2 cellular contexts compared by ENCODE assay signal in the genomic region with DNA sequence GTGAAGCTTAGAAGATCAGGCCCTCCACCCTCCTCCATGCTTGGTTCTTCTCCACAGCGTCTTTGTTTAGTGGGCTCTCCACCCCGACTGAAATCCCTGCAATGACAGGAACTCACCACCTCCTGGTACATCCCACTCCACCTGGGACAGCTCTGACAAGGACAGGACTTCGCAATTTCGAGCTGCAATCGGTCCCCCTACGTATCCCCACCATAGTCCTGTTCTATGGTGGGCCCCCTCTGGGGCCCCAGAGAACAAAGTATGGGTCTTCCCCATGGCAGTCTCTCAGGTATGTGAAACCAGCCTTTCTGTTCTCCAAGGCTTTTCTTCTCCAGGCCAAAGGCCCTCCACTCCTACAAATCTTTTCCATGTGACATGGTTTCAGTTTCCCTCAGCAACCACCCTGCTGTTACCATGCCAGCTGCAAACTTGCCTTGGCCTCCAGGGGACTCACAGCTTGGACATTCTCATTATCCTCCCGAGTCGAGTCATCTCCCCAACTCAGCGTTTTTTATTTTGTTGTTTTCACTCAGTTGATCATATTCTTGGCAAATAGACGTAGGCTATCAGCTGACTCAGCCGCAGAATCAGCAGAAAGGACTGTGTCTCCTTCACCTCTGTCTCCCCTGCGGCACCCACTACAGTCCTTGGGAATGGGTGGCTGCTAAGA.
TF ChIP-seq lines count a peak whose summit lies in the region.

No MANE protein-coding gene starts in this region.

TF ChIP-seq in SK-N-SH treated with all-trans-retinoic acid at 6 μM for 48 hours, 23 proteins besides CTCF, POLR2A, EP300 and RAD21 (continued from another document):
- TF ChIP-seq, protein P1, sequence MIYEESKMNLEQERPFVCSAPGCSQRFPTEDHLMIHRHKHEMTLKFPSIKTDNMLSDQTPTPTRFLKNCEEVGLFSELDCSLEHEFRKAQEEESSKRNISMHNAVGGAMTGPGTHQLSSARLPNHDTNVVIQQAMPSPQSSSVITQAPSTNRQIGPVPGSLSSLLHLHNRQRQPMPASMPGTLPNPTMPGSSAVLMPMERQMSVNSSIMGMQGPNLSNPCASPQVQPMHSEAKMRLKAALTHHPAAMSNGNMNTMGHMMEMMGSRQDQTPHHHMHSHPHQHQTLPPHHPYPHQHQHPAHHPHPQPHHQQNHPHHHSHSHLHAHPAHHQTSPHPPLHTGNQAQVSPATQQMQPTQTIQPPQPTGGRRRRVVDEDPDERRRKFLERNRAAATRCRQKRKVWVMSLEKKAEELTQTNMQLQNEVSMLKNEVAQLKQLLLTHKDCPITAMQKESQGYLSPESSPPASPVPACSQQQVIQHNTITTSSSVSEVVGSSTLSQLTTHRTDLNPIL (CRISPR knock-in tag; IDR thresholded peaks at IDR 0.05; ENCODE audit: low read depth) = no peak
- TF ChIP-seq TOX (CRISPR knock-in tag; IDR thresholded peaks at IDR 0.05; ENCODE audit: borderline replicate concordance) = no peak
- TF ChIP-seq, protein P2, sequence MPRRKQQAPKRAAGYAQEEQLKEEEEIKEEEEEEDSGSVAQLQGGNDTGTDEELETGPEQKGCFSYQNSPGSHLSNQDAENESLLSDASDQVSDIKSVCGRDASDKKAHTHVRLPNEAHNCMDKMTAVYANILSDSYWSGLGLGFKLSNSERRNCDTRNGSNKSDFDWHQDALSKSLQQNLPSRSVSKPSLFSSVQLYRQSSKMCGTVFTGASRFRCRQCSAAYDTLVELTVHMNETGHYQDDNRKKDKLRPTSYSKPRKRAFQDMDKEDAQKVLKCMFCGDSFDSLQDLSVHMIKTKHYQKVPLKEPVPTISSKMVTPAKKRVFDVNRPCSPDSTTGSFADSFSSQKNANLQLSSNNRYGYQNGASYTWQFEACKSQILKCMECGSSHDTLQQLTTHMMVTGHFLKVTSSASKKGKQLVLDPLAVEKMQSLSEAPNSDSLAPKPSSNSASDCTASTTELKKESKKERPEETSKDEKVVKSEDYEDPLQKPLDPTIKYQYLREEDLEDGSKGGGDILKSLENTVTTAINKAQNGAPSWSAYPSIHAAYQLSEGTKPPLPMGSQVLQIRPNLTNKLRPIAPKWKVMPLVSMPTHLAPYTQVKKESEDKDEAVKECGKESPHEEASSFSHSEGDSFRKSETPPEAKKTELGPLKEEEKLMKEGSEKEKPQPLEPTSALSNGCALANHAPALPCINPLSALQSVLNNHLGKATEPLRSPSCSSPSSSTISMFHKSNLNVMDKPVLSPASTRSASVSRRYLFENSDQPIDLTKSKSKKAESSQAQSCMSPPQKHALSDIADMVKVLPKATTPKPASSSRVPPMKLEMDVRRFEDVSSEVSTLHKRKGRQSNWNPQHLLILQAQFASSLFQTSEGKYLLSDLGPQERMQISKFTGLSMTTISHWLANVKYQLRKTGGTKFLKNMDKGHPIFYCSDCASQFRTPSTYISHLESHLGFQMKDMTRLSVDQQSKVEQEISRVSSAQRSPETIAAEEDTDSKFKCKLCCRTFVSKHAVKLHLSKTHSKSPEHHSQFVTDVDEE (CRISPR knock-in tag; IDR thresholded peaks at IDR 0.05) = no peak
- TF ChIP-seq RARB (CRISPR knock-in tag; IDR thresholded peaks at IDR 0.05) = no peak
- no peak for TF ChIP-seq ZC3H10 (CRISPR knock-in tag; IDR thresholded peaks at IDR 0.05)

TF ChIP-seq in SK-N-SH, 30 proteins besides CTCF, POLR2A, EP300 and RAD21 (continued from another document):
- TF ChIP-seq, protein P3, sequence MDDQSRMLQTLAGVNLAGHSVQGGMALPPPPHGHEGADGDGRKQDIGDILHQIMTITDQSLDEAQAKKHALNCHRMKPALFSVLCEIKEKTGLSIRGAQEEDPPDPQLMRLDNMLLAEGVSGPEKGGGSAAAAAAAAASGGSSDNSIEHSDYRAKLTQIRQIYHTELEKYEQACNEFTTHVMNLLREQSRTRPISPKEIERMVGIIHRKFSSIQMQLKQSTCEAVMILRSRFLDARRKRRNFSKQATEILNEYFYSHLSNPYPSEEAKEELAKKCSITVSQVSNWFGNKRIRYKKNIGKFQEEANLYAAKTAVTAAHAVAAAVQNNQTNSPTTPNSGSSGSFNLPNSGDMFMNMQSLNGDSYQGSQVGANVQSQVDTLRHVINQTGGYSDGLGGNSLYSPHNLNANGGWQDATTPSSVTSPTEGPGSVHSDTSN (IDR thresholded peaks at IDR 0.05) = no peak
- TF ChIP-seq ELF1 (IDR thresholded peaks at IDR 0.05) (no peak), EZH2phosphoT487 (IDR thresholded peaks at IDR 0.05; ENCODE audit: borderline replicate concordance, low read depth) (no peak), MXI1 (IDR thresholded peaks at IDR 0.05; ENCODE audit: low read depth, low read length) (no peak), FOXM1 (IDR thresholded peaks at IDR 0.05; ENCODE audit: low read depth) (no peak), RXRA (IDR thresholded peaks at IDR 0.05; ENCODE audit: borderline replicate concordance, low read depth) (no peak), MEF2A (IDR thresholded peaks at IDR 0.05; ENCODE audit: borderline replicate concordance, low read depth) (no peak)
- TF ChIP-seq, protein P4, sequence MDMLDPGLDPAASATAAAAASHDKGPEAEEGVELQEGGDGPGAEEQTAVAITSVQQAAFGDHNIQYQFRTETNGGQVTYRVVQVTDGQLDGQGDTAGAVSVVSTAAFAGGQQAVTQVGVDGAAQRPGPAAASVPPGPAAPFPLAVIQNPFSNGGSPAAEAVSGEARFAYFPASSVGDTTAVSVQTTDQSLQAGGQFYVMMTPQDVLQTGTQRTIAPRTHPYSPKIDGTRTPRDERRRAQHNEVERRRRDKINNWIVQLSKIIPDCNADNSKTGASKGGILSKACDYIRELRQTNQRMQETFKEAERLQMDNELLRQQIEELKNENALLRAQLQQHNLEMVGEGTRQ (IDR thresholded peaks at IDR 0.05; ENCODE audit: borderline replicate concordance, low read depth, low read length) = no peak
- TF ChIP-seq, protein P5, sequence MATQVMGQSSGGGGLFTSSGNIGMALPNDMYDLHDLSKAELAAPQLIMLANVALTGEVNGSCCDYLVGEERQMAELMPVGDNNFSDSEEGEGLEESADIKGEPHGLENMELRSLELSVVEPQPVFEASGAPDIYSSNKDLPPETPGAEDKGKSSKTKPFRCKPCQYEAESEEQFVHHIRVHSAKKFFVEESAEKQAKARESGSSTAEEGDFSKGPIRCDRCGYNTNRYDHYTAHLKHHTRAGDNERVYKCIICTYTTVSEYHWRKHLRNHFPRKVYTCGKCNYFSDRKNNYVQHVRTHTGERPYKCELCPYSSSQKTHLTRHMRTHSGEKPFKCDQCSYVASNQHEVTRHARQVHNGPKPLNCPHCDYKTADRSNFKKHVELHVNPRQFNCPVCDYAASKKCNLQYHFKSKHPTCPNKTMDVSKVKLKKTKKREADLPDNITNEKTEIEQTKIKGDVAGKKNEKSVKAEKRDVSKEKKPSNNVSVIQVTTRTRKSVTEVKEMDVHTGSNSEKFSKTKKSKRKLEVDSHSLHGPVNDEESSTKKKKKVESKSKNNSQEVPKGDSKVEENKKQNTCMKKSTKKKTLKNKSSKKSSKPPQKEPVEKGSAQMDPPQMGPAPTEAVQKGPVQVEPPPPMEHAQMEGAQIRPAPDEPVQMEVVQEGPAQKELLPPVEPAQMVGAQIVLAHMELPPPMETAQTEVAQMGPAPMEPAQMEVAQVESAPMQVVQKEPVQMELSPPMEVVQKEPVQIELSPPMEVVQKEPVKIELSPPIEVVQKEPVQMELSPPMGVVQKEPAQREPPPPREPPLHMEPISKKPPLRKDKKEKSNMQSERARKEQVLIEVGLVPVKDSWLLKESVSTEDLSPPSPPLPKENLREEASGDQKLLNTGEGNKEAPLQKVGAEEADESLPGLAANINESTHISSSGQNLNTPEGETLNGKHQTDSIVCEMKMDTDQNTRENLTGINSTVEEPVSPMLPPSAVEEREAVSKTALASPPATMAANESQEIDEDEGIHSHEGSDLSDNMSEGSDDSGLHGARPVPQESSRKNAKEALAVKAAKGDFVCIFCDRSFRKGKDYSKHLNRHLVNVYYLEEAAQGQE (IDR thresholded peaks at IDR 0.05; ENCODE audit: low read depth, low read length) = no peak
TF ChIP-seq in SK-N-SH: peak in this region for 0.
